In the genomic region with DNA sequence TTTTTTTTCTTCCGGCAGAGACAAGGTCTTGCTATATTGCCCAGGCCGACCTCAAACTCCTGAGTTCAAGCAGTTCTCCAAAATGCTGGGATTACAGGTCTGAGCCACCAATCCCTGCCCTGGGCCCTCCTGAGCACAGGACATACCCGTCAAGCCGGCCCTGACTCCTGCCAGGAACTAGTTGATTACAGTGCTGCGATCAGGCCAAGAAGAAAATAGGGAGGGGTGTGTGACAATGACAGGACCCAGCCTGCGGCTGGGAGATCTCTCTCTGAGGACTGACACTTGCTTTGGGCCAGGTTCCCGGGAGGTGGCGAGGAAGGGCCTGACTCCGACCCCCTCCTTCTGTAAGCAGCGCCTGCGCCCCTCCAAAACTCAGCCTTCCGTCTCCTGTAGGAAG, we compare ENCODE assay signal across 18 cellular contexts.
A peak's percentile ranks its signal among the peaks of the same experiment; 100 is the strongest.
DNase-seq lines count a peak whose midpoint lies in the region; ATAC-seq lines count a peak whose summit lies in the region.
"Had no signal": no experiment of that assay in that cellular context is flagged by ENCODE, and none has a peak within 500 bp of the region (broad histone marks: within the 10 kb centered on the region; RNA-seq: fewer than 3 reads in every experiment).

No MANE protein-coding gene starts in this region.

- H3K27me3 ChIP-seq in skeletal muscle tissue (ENCODE audit: control insufficient read depth in 3 of 3, insufficient read depth in 3 of 3, low read length in 3 of 3): no peaks in the 10 kb centered on the region
- H3K27me3 ChIP-seq: Peyer's patch had no signal

- intact Hi-C loops in left ventricle myocardium superior (cut with micrococcal nuclease): no loop called here

- H3K4me1 ChIP-seq in skeletal muscle tissue (ENCODE audit: control insufficient read depth in 3 of 3, insufficient read depth in 3 of 3, low read length in 3 of 3): peaks cover 10 to 33% (median 20%) of the 10 kb centered on the region in 3 donors
- H3K4me1 ChIP-seq: Peyer's patch had no signal

- DNase-seq in ELF-1 (ENCODE audit: low read depth, low spot score) (peak; percentile 74), left ventricle myocardium superior (peak; percentile 80), NCI-H524 treated with DMSO at 0.1 percent for 48 hours (lab: John Stamatoyannopoulos, UW) (no peak), NCI-H1417 treated with DMSO at 0.1 percent for 48 hours (lab: John Stamatoyannopoulos, UW) (no peak), NCI-H82 (lab: John Stamatoyannopoulos, UW) (no peak)
- DNase-seq: CD8-positive, alpha-beta memory T cell; DMS79; KBM-7; NCI-H1048; NCI-H2081 treated with DMSO at 0.1 percent for 48 hours; NCI-H510A; Peyer's patch; SHP77 had no signal

- no peaks in the 10 kb centered on the region for H3K36me3 ChIP-seq in skeletal muscle tissue (ENCODE audit: control insufficient read depth in 3 of 3, insufficient read depth in 3 of 3, low read length in 3 of 3)
- H3K36me3 ChIP-seq: Peyer's patch had no signal

- peak overlapping the region; percentile 55 for H3K27ac ChIP-seq in skeletal muscle tissue (ENCODE audit: low read depth, low read length)
- H3K27ac ChIP-seq: HL-60, Peyer's patch had no signal

- H3K9me3 ChIP-seq in skeletal muscle tissue (ENCODE audit: control insufficient read depth in 3 of 3, low read length in 3 of 3): peaks cover 0 to 5% (median 0%) of the 10 kb centered on the region in 3 donors
- H3K9me3 ChIP-seq: Peyer's patch had no signal

- H3K9ac ChIP-seq in skeletal muscle tissue (ENCODE audit: low read depth in 1 of 3, low read length in 3 of 3): peak overlapping the region in 1 of 3 donors; percentile 45

- peak; percentile 88 for ATAC-seq in esophagus mucosa
- peak; percentile 96 for ATAC-seq in left ventricle myocardium superior
- ATAC-seq in HG03045 (IDR thresholded peaks at IDR 0.05; ENCODE audit: unreplicated experiment): no peak
- ATAC-seq: HCT116 had no signal

- no peak overlapping the region for H3K4me3 ChIP-seq in skeletal muscle tissue (ENCODE audit: low read length in 3 of 3)
- H3K4me3 ChIP-seq: Peyer's patch had no signal

Comparison
In these comparisons a context has a peak if more than half of its experiments do, and no peak if none do; other contexts are left out.
1. DNase-seq: peak in ELF-1 (single experiment) and left ventricle myocardium superior (single experiment); none in NCI-H524 treated with DMSO at 0.1 percent for 48 hours (single experiment), NCI-H1417 treated with DMSO at 0.1 percent for 48 hours (single experiment) and NCI-H82 (single experiment).